Comparison of ENCODE assay signal across 11 cellular contexts in the genomic region with DNA sequence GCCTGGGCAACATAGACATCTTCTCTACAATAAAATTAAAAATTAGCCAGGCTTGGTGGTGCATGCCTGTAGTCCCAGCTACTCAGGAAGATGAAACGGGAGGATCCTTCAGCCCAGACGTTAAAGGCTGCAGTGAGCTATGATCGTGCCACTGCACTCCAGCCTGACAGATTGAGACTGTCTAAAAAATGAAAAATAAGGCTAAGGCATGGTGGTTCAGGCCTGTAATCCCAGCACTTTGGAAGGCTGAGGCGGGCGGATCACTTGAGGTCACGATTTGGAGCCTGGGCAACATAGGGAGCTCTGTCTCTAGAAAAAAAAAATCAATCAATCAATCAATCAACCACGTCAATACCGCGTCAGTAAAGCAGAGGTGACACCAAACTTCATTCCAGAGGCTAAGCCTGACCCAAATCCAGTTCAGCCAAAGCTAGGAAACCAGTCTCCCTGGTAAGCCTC. TPM values are rescaled to one million over a fixed set of nuclear protein-coding genes. Genes with fewer than 3 reads are reported as not detected.
DNase-seq lines count a peak whose midpoint lies in the region; TF ChIP-seq lines count a peak whose summit lies in the region.
"Had no signal": no experiment of that assay in that cellular context is flagged by ENCODE, and none has a peak within 500 bp of the region (broad histone marks: within the 10 kb centered on the region; RNA-seq: fewer than 3 reads in every experiment).

No MANE protein-coding gene starts in this region.

- no peaks in the 10 kb centered on the region for H4K20me1 ChIP-seq in BLaER1

- peak overlapping the region in 1 of 3 donors; percentile 3 for H3K27ac Mint-ChIP-seq in IgD-negative memory B cell
- peak overlapping the region; percentile 47 to 81 (median 72) for H3K27ac Mint-ChIP-seq in nephron
- H3K27ac Mint-ChIP-seq: activated naive CD4-positive, alpha-beta T cell treated with anti-CD3 and anti-CD28 coated beads, Interleukin-2, amount 50 U/mL, for 72 hours had no signal

- H3K4me3 Mint-ChIP-seq in IgD-negative memory B cell (peak overlapping the region in 3 of 4 donors; percentile 38 to 81 (median 48)), nephron (peak overlapping the region in 1 of 3 experiments; percentile 53)

- H3K27me3 Mint-ChIP-seq in IgD-negative memory B cell (no peaks in the 10 kb centered on the region), nephron (ENCODE audit: low read depth) (peaks cover 6% of the 10 kb centered on the region)

- H3K9ac ChIP-seq in BLaER1 (no peak overlapping the region), duodenal mucosa (ENCODE audit: low read depth in 1 of 2, low read length in 2 of 2) (peak overlapping the region; percentile 42 to 43), colonic mucosa (ENCODE audit: low read depth in 2 of 2, low read length in 2 of 2) (no peak overlapping the region)

- H3K4me1 ChIP-seq in BLaER1: peaks cover 7% of the 10 kb centered on the region; the same call in 1 of the 2 replicates
- H3K4me1 ChIP-seq in duodenal mucosa (ENCODE audit: control insufficient read depth in 1 of 2, insufficient read depth in 2 of 2, low read length in 2 of 2): peaks cover 0 to 5% of the 10 kb centered on the region in 2 donors
- H3K4me1 ChIP-seq in colonic mucosa: no peaks in the 10 kb centered on the region
- H3K4me1 ChIP-seq in left ventricle myocardium inferior: peaks cover 9% of the 10 kb centered on the region
- H3K4me1 ChIP-seq: SJSA1 had no signal

- 0 out of 2 replicates have a peak, but pooled peaks cover 3% of the 10 kb centered on the region for H3K9me3 ChIP-seq in BLaER1
- H3K9me3 ChIP-seq in duodenal mucosa (ENCODE audit: control insufficient read depth in 1 of 2, low read length in 2 of 2): no peaks in the 10 kb centered on the region
- H3K9me3 ChIP-seq in colonic mucosa: no peaks in the 10 kb centered on the region
- no peaks in the 10 kb centered on the region for H3K9me3 ChIP-seq in left ventricle myocardium inferior (replicated peaks)
- H3K9me3 ChIP-seq: SJSA1 had no signal

- peak overlapping the region; percentile 53 for H3K4me2 ChIP-seq in BLaER1

- no peak for TF ChIP-seq CTCF in nephron (IDR thresholded peaks at IDR 0.05; ENCODE audit: unreplicated experiment in 3 of 3)
- no peak for TF ChIP-seq CTCF in colonic mucosa (IDR thresholded peaks at IDR 0.05)
- TF ChIP-seq CTCF in GM13977 (IDR thresholded peaks at IDR 0.05; ENCODE audit: extremely low read depth, insufficient read depth, missing control alignments): no peak
- no peak for TF ChIP-seq CTCF in left ventricle myocardium inferior (IDR thresholded peaks at IDR 0.05; ENCODE audit: borderline replicate concordance)

- H3K4me3 ChIP-seq in BLaER1 (peak overlapping the region; percentile 15; the same call in 1 of the 2 replicates), duodenal mucosa (ENCODE audit: low read depth in 1 of 2, low read length in 2 of 2) (peak overlapping the region in 1 of 2 donors; percentile 60), colonic mucosa (no peak overlapping the region), left ventricle myocardium inferior (no peak overlapping the region)

- no peaks in the 10 kb centered on the region for H3K27me3 ChIP-seq in BLaER1
- no peaks in the 10 kb centered on the region for H3K27me3 ChIP-seq in duodenal mucosa (ENCODE audit: control insufficient read depth in 1 of 2, insufficient read depth in 2 of 2, low read length in 2 of 2)
- H3K27me3 ChIP-seq in colonic mucosa: no peaks in the 10 kb centered on the region
- H3K27me3 ChIP-seq in left ventricle myocardium inferior (ENCODE audit: low read depth): peaks cover 13% of the 10 kb centered on the region
- H3K27me3 ChIP-seq: SJSA1 had no signal

- DNase-seq in colonic mucosa (no peak), GM13977 (ENCODE audit: low spot score) (no peak), left ventricle myocardium inferior (no peak), NCI-H345 treated with DMSO at 0.1 percent for 48 hours (lab: John Stamatoyannopoulos, UW; ENCODE audit: unreplicated experiment) (no peak)

- H3K36me3 Mint-ChIP-seq in IgD-negative memory B cell (no peaks in the 10 kb centered on the region), nephron (ENCODE audit: low read depth) (no peaks in the 10 kb centered on the region)
- H3K36me3 Mint-ChIP-seq: type B pancreatic cell had no signal

- H3K4me1 Mint-ChIP-seq in IgD-negative memory B cell (peaks cover 14 to 21% (median 16%) of the 10 kb centered on the region in 3 donors), nephron (no peaks in the 10 kb centered on the region)

- H3K27ac ChIP-seq in BLaER1 (no peak overlapping the region), duodenal mucosa (ENCODE audit: low read depth, low read length) (no peak overlapping the region), colonic mucosa (no peak overlapping the region), left ventricle myocardium inferior (replicated peaks) (no peak overlapping the region)
- H3K27ac ChIP-seq: SJSA1 had no signal

- in situ Hi-C loops in GM13977 (cut with MboI; ENCODE audit: low pct_unique_long_range_greater_than_20kb, low sequenced_read_pairs, unreplicated experiment): loop anchor here (25.0 kb wide), 2 partner anchors 376 to 901 kb away; a partner anchor contains a TSS

- H3K9me3 Mint-ChIP-seq in IgD-negative memory B cell (peaks cover 0 to 1% (median 0%) of the 10 kb centered on the region in 3 donors), nephron (no peaks in the 10 kb centered on the region)
- H3K9me3 Mint-ChIP-seq: type B pancreatic cell had no signal

- no peaks in the 10 kb centered on the region for H3K36me3 ChIP-seq in BLaER1
- H3K36me3 ChIP-seq in duodenal mucosa (ENCODE audit: control insufficient read depth in 1 of 2, insufficient read depth in 2 of 2, low read length in 2 of 2): no peaks in the 10 kb centered on the region
- no peaks in the 10 kb centered on the region for H3K36me3 ChIP-seq in colonic mucosa
- H3K36me3 ChIP-seq in left ventricle myocardium inferior: no peaks in the 10 kb centered on the region
- H3K36me3 ChIP-seq: SJSA1 had no signal

- intact Hi-C loops in colonic mucosa (cut with DNase I): loop anchor here (5.0 kb wide), 3 partner anchors 116 to 261 kb away; no protein-coding TSS in a partner anchor
- intact Hi-C loops in left ventricle myocardium inferior (cut with micrococcal nuclease): loop anchor here (10.0 kb wide), 1 partner anchor 113 kb away; a partner anchor contains a TSS

RNA-seq across cellular contexts. Expression of a gene that starts 31.1 kb away (rescaled TPM):
- polyA plus RNA-seq in IgD-negative memory B cell: 136 TPM
- total RNA-seq in colonic mucosa (100 to 1,000 TPM; 102 to 160 TPM), left ventricle myocardium inferior (167 TPM)

Comparison
In these comparisons a context has a peak if more than half of its experiments do, and no peak if none do; other contexts are left out.
1. H3K9ac ChIP-seq: peak in duodenal mucosa (2 of 2); none in BLaER1 (single experiment) and colonic mucosa (0 of 2).